Comparison of ENCODE assay signal across 9 cellular contexts in the genomic region with DNA sequence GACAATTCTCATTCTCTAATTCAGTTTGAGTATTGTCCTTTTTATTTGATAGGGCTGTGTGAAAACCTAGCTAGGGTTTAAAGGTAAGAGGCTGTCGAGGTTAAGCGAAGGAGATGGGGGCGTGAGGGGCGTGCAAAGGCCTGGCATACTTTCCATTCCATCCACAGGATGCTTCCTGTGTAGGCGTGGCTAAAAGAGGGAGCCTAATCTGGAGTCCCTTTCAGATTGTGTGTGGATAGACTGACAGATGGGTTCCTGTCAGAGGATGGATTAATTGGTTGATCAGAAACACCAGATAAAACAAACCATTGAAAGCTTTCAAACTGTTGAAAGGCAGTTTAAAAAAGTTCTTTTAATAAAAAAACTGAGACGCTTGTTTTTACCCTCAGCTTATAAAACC. TPM values are rescaled to one million over a fixed set of nuclear protein-coding genes. Genes with fewer than 3 reads are reported as not detected.
A peak's percentile ranks its signal among the peaks of the same experiment; 100 is the strongest.
DNase-seq lines count a peak whose midpoint lies in the region; ATAC-seq and TF ChIP-seq lines count a peak whose summit lies in the region.
"Had no signal": no experiment of that assay in that cellular context is flagged by ENCODE, and none has a peak within 500 bp of the region (broad histone marks: within the 10 kb centered on the region; RNA-seq: fewer than 3 reads in every experiment).

No MANE protein-coding gene starts in this region.

- no peaks in the 10 kb centered on the region; the same call in 1 of the 2 replicates for H3K79me2 ChIP-seq in H9 (ENCODE audit: insufficient read depth, low read length)

- no peak overlapping the region for H3T11ph ChIP-seq in H9 (ENCODE audit: low read length)

- H3K9me3 ChIP-seq in H9 (ENCODE audit: control insufficient read depth, low read depth, low read length) (no peaks in the 10 kb centered on the region), right cardiac atrium (ENCODE audit: control insufficient read depth, low read length) (no peaks in the 10 kb centered on the region), spleen (no peaks in the 10 kb centered on the region)

- peak overlapping the region; percentile 82 for H3K27ac ChIP-seq in H9 (ENCODE audit: insufficient read length, low read depth, low read length)
- H3K27ac ChIP-seq in right cardiac atrium (ENCODE audit: low read length): peak overlapping the region; percentile 40
- H3K27ac ChIP-seq in spleen: peak overlapping the region in 7 of 8 donors; percentile 97 to 100 (median 99)

- no peak overlapping the region for H3K18ac ChIP-seq in H9 (ENCODE audit: insufficient read length, low read depth, low read length)

- CTCF ChIA-PET in activated B cell treated with CpG ODN at 0.5 μM for 24 hours (lab: Charles Lee): no interaction called here

- no peak overlapping the region for H2BK12ac ChIP-seq in H9 (ENCODE audit: insufficient read length, low read depth, low read length)

- no peak overlapping the region for H3K4ac ChIP-seq in H9 (ENCODE audit: low read depth, low read length)

- no peak overlapping the region for H2BK15ac ChIP-seq in H9 (ENCODE audit: low read depth, low read length)

- no peak for TF ChIP-seq POLR2A in spleen (IDR thresholded peaks at IDR 0.05)

- no peak for ATAC-seq in activated B cell treated with CpG ODN at 0.5 μM for 24 hours (ENCODE audit: low read depth)
- ATAC-seq in right cardiac atrium: no peak

- H3K23ac ChIP-seq in H9 (ENCODE audit: insufficient read length, low read depth, low read length): no peak overlapping the region

- intact Hi-C loops in activated B cell treated with CpG ODN at 0.5 μM for 24 hours (cut with micrococcal nuclease) (loop anchor here (1.0 to 5.0 kb wide), 3 partner anchors 103 to 180 kb away; no protein-coding TSS in a partner anchor), right cardiac atrium (cut with DNase I) (loop anchor here (5.0 to 10.0 kb wide), 3 partner anchors 105 to 375 kb away; no protein-coding TSS in a partner anchor), spleen (cut with DNase I; ENCODE audit: low total_unique reads) (loop anchor here (10.0 kb wide), 1 partner anchor 372 kb away; no protein-coding TSS in a partner anchor)

- peak overlapping the region; percentile 80 to 88 for H3K4me3 Mint-ChIP-seq in H9
- peak overlapping the region; percentile 96 for H3K4me3 Mint-ChIP-seq in activated B cell treated with CpG ODN at 0.5 μM for 24 hours

- H4K8ac ChIP-seq in H9 (replicated peaks; ENCODE audit: insufficient read length, low read depth, low read length): no peak overlapping the region

- H3K27me3 ChIP-seq in H9 (ENCODE audit: insufficient read depth, low read length) (peaks cover 5% of the 10 kb centered on the region; the same call in 1 of the 2 replicates), right cardiac atrium (ENCODE audit: control insufficient read depth, insufficient read depth) (no peaks in the 10 kb centered on the region), spleen (replicated peaks in 1 of 7) (no peaks in the 10 kb centered on the region)

- no peak overlapping the region for H2AFZ ChIP-seq in H9 (ENCODE audit: low read length)

- peak overlapping the region; percentile 78 for H2BK120ac ChIP-seq in H9 (ENCODE audit: low read depth, low read length, poor library complexity, severe bottlenecking)

- H3K36me3 ChIP-seq in spleen: no peaks in the 10 kb centered on the region

- H4K5ac ChIP-seq in H9 (ENCODE audit: insufficient read length, low read depth, low read length): no peak overlapping the region

- H2AK5ac ChIP-seq in H9 (ENCODE audit: insufficient read length, low read length): no peak overlapping the region

- WGBS in H9 (ENCODE audit: extremely low coverage, insufficient read length, low lambda C conversion rate): no CpG with 5 or more reads among the region's 6 CpGs
- WGBS in right cardiac atrium: 41% methylated on average over 6 of the region's 6 CpGs
- WGBS in spleen, 5 donors: 64 to 76% (median 69%) methylated on average over 6 of the region's 6 CpGs

- no peak overlapping the region for H4K91ac ChIP-seq in H9 (ENCODE audit: insufficient read length, low read depth, low read length)

- H3K4me3 ChIP-seq in right cardiac atrium (ENCODE audit: low read length): no peak overlapping the region
- peak overlapping the region in 2 of 8 donors; percentile 72 to 85 for H3K4me3 ChIP-seq in spleen

- DNase-seq in H9: peak; percentile 85
- DNase-seq in activated B cell treated with CpG ODN at 0.5 μM for 24 hours: no peak
- DNase-seq in right cardiac atrium: no peak
- no peak for DNase-seq in spleen
- DNase-seq in GF-D8 (lab: John Stamatoyannopoulos, UW): no peak
- DNase-seq in GM20000 (ENCODE audit: low spot score): no peak
- DNase-seq in NOMO-1 treated with dmso at 0.1 percent for 144 hours (lab: John Stamatoyannopoulos, UW; ENCODE audit: unreplicated experiment): no peak
- DNase-seq in NK-92 (lab: John Stamatoyannopoulos, UW; ENCODE audit: unreplicated experiment): no peak
- DNase-seq: foreskin melanocyte had no signal

- POLR2A ChIA-PET in activated B cell treated with CpG ODN at 0.5 μM for 24 hours (lab: Charles Lee): interaction anchor here (2.4 to 3.8 kb wide), 3 partner anchors 35 to 92 kb away, joined by 5 to 26 read pairs (median 17); no protein-coding TSS in a partner anchor

- H3K36me3 Mint-ChIP-seq in H9 (ENCODE audit: insufficient read depth in 1 of 3, low read depth in 3 of 3): no peaks in the 10 kb centered on the region
- H3K36me3 Mint-ChIP-seq in activated B cell treated with CpG ODN at 0.5 μM for 24 hours (ENCODE audit: low read depth): peaks cover 30% of the 10 kb centered on the region

- no peak for TF ChIP-seq CTCF in H9 (conservative IDR thresholded peaks at IDR 0.05)
- TF ChIP-seq CTCF in activated B cell treated with CpG ODN at 0.5 μM for 24 hours (IDR thresholded peaks at IDR 0.05): no peak
- TF ChIP-seq CTCF in spleen (IDR thresholded peaks at IDR 0.05 in 8 of 11, conservative IDR thresholded peaks at IDR 0.05 in 3 of 11): no peak
- TF ChIP-seq CTCF in GM20000 (IDR thresholded peaks at IDR 0.05; ENCODE audit: extremely low read depth, missing control alignments): no peak

- no peaks in the 10 kb centered on the region for H3K79me1 ChIP-seq in H9 (ENCODE audit: insufficient read depth, low read depth, low read length, poor library complexity, severe bottlenecking)

- no peak overlapping the region for H2BK5ac ChIP-seq in H9 (ENCODE audit: insufficient read length, low read length)

- H3K9ac ChIP-seq in H9 (ENCODE audit: extremely low read depth, insufficient read length, low read length): no peak overlapping the region

- no peak overlapping the region for H3K56ac ChIP-seq in H9 (ENCODE audit: insufficient read length, low read depth, low read length)

- H3K4me1 ChIP-seq in H9 (ENCODE audit: insufficient read depth, low read length) (peaks cover 14% of the 10 kb centered on the region; the same call in 1 of the 2 replicates), right cardiac atrium (ENCODE audit: control insufficient read depth, insufficient read depth, low read length) (peaks cover 8% of the 10 kb centered on the region), spleen (peaks cover 8 to 40% (median 29%) of the 10 kb centered on the region in 6 donors)

- H3K27ac Mint-ChIP-seq in H9 (peak overlapping the region; percentile 96 to 100 (median 97); a peak in 6 of 7 replicates), activated B cell treated with CpG ODN at 0.5 μM for 24 hours (peak overlapping the region; percentile 97)

- peaks cover 3% of the 10 kb centered on the region for H4K20me1 ChIP-seq in H9 (ENCODE audit: control insufficient read depth, insufficient read depth, insufficient read length)

- H3K4me2 ChIP-seq in H9 (ENCODE audit: insufficient read depth, insufficient read length, low read length): peak overlapping the region; percentile 67

- H3K14ac ChIP-seq in H9 (ENCODE audit: insufficient read depth, low read length): peak overlapping the region; percentile 70; the same call in 1 of the 2 replicates

- peaks cover 17% of the 10 kb centered on the region for H3K27me3 Mint-ChIP-seq in H9 (ENCODE audit: low read depth)
- no peaks in the 10 kb centered on the region for H3K27me3 Mint-ChIP-seq in activated B cell treated with CpG ODN at 0.5 μM for 24 hours

- H3K4me1 Mint-ChIP-seq in H9: peaks cover 51 to 52% of the 10 kb centered on the region in 2 experiments
- peaks cover 41% of the 10 kb centered on the region for H3K4me1 Mint-ChIP-seq in activated B cell treated with CpG ODN at 0.5 μM for 24 hours

- H2BK20ac ChIP-seq in H9 (ENCODE audit: low read depth, low read length, poor library complexity, severe bottlenecking): no peak overlapping the region

- peaks cover 15% of the 10 kb centered on the region for H3K23me2 ChIP-seq in H9 (ENCODE audit: insufficient read length, low read depth, low read length, poor library complexity, severe bottlenecking)

- H3K9me3 Mint-ChIP-seq in H9 (no peaks in the 10 kb centered on the region), activated B cell treated with CpG ODN at 0.5 μM for 24 hours (no peaks in the 10 kb centered on the region)

RNA-seq across cellular contexts. Expression of gene ELL2, which starts 1.1 kb away (rescaled TPM):
- total RNA-seq in H9 (2021) (27.5 and 27.7 TPM in 2 replicates), activated B cell treated with CpG ODN at 0.5 μM for 24 hours (52.9 and 56.0 TPM in 2 replicates), right cardiac atrium (10 to 100 TPM; 31.3 to 75.9 (median 33.1) TPM), spleen (100 to 1,000 TPM in 2 of 7 donors, 10 to 100 TPM in 5; 42.3 to 109 (median 83.0) TPM)
- polyA plus RNA-seq in right cardiac atrium (16.7 TPM), spleen (10 to 100 TPM in 1 of 3 donors, 1 to 10 TPM in 2; 4.3 to 11.1 (median 7.0) TPM)

Comparison
In these comparisons a context has a peak if more than half of its experiments do, and no peak if none do; other contexts are left out.
1. H3K27ac ChIP-seq: peak in every context shown above with its lines; median percentile 99 in spleen; 82 in H9; 40 in right cardiac atrium.